22 cellular contexts compared by ENCODE assay signal in the genomic region with DNA sequence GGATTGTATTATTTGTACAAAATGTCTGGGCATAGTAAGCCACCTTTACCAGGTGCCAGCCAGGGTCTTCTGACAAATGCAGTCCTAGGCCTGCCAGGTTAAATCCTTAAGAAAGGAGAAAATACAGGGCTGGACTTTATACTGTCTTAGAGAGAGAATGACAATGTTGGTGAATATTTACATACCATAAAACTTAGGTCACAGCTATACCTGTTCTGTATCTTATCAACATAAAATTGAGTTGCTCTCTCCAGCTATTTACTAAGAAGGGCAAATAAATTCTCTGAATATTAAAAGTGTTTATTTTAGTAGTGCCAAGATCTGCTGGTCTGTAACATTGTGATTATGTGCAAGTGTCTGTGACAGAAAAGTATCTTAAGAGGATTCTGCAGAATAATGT.
"Had no signal": no experiment of that assay in that cellular context is flagged by ENCODE, and none has a peak within 500 bp of the region (broad histone marks: within the 10 kb centered on the region; RNA-seq: fewer than 3 reads in every experiment).

No MANE protein-coding gene starts in this region.

- H3K36me3 ChIP-seq: heart left ventricle, left ventricle myocardium inferior, pancreas, prostate gland, suprapubic skin, thoracic aorta, tibial artery, upper lobe of right lung had no signal

- H3K9me3 ChIP-seq: pancreas, prostate gland, suprapubic skin, thoracic aorta, tibial artery, upper lobe of right lung had no signal

- H3K4me1 ChIP-seq: heart left ventricle, left ventricle myocardium inferior, pancreas, prostate gland, suprapubic skin, tibial artery, upper lobe of right lung had no signal

- DNase-seq: heart left ventricle; immature natural killer cell; kidney; left ventricle myocardium inferior; mesendoderm; naive thymus-derived CD4-positive, alpha-beta T cell; pancreas; posterior cingulate gyrus; retina; right cardiac atrium; stimulated activated CD4-positive, alpha-beta T cell treated with anti-CD3 and anti-CD28 coated beads, Interleukin-4, amount 100 ng/mL, for 24 hours; stimulated activated naive CD4-positive, alpha-beta T cell; tibial artery; upper lobe of right lung had no signal

- H3K27me3 ChIP-seq: heart left ventricle, pancreas, suprapubic skin, tibial artery, upper lobe of right lung had no signal

- H3K4me3 ChIP-seq: heart left ventricle, left ventricle myocardium inferior, lung, pancreas, prostate gland, skin epidermis, suprapubic skin, thoracic aorta, tibial artery, upper lobe of right lung had no signal

- ATAC-seq: heart left ventricle; naive thymus-derived CD4-positive, alpha-beta T cell; natural killer cell treated with Interleukin-12 subunit alpha and Interleukin-12 subunit beta and Interleukin-15 and Interleukin-18, amount 100 ng/mL, for 72 hours; pancreas; right cardiac atrium; sciatic nerve; stimulated activated effector memory CD8-positive, alpha-beta T cell treated with anti-CD3 and anti-CD28 coated beads, Interleukin-12 subunit alpha, Interleukin-12 subunit beta, amount 100 ng/mL, for 72 hours; upper lobe of right lung had no signal

- H3K27ac ChIP-seq: heart left ventricle, left ventricle myocardium inferior, pancreas, prostate gland, skin epidermis, suprapubic skin, thoracic aorta, tibial artery, upper lobe of right lung had no signal
